Comparison of ENCODE assay signal across 16 cellular contexts in genomic region chr7:78279457-78279856, GRCh38.
DNase-seq lines count a peak whose midpoint lies in the region; ATAC-seq, FAIRE-seq and TF ChIP-seq lines count a peak whose summit lies in the region.
"Had no signal": no experiment of that assay in that cellular context is flagged by ENCODE, and none has a peak within 500 bp of the region (broad histone marks: within the 10 kb centered on the region; RNA-seq: fewer than 3 reads in every experiment).

No MANE protein-coding gene starts in this region.

- POLR2A ChIA-PET in IMR-90 (lab: Charles Lee; ENCODE audit: unreplicated experiment) = no interaction called here
- POLR2A ChIA-PET in CD4-positive, alpha-beta memory T cell (lab: Charles Lee; ENCODE audit: partially characterized antibody) = no interaction called here

- H3K4ac ChIP-seq in IMR-90 (ENCODE audit: low read depth, low read length) (peak overlapping the region; percentile 12), mesenchymal stem cell (ENCODE audit: low read depth in 1 of 2, low read length in 2 of 2) (peak overlapping the region in 1 of 2 experiments; percentile 7)

- peak overlapping the region; percentile 55; the same call in 1 of the 2 replicates for H3K23ac ChIP-seq in IMR-90 (ENCODE audit: low read depth, low read length)
- no peak overlapping the region for H3K23ac ChIP-seq in mesenchymal stem cell (ENCODE audit: low read length in 2 of 2)

- H2AFZ ChIP-seq in IMR-90 (replicated peaks; ENCODE audit: low read length, poor library complexity) (no peak overlapping the region), astrocyte (ENCODE audit: low read depth, low read length) (peak overlapping the region; percentile 49), mesenchymal stem cell (ENCODE audit: low read depth, low read length) (no peak overlapping the region)

- H3K27ac ChIP-seq in IMR-90 (ENCODE audit: insufficient read depth, low read length) = no peak overlapping the region
- H3K27ac ChIP-seq in astrocyte (ENCODE audit: low read depth, low read length) = no peak overlapping the region
- no peak overlapping the region for H3K27ac ChIP-seq in mesenchymal stem cell (ENCODE audit: low read length, poor library complexity, severe bottlenecking)
- H3K27ac ChIP-seq in CD4-positive, alpha-beta memory T cell (ENCODE audit: low read depth, low read length) = no peak overlapping the region
- H3K27ac ChIP-seq: C4-2B had no signal

- peaks cover 13% of the 10 kb centered on the region for H3K4me1 Mint-ChIP-seq in astrocyte (ENCODE audit: low read depth, unreplicated experiment)
- no peaks in the 10 kb centered on the region for H3K4me1 Mint-ChIP-seq in CD4-positive, alpha-beta memory T cell

- TF ChIP-seq CTCF in IMR-90 (conservative IDR thresholded peaks at IDR 0.05; ENCODE audit: low read depth, low read length) (no peak), astrocyte (IDR thresholded peaks at IDR 0.05; ENCODE audit: insufficient read depth, low read depth, low read length) (no peak)

- no peak overlapping the region for H3K4me3 ChIP-seq in IMR-90 (ENCODE audit: insufficient read depth, low read depth, low read length)
- H3K4me3 ChIP-seq in astrocyte (ENCODE audit: insufficient read depth, low read depth, low read length) = no peak overlapping the region
- H3K4me3 ChIP-seq in mesenchymal stem cell (ENCODE audit: insufficient read depth in 1 of 2, low read depth in 1 of 2, low read length in 2 of 2) = no peak overlapping the region
- no peak overlapping the region for H3K4me3 ChIP-seq in CD4-positive, alpha-beta memory T cell (ENCODE audit: low read length in 2 of 2)

- no TSS peak for BruUV-seq in IMR-90 (replicated peaks; lab: Mats Ljungman, UMichigan)

- H4K5ac ChIP-seq in IMR-90 (ENCODE audit: low read depth, low read length) = peak overlapping the region; percentile 27; the same call in 1 of the 2 replicates

- H3K36me3 ChIP-seq in IMR-90 (ENCODE audit: control insufficient read depth, insufficient read depth, low read length) = no peaks in the 10 kb centered on the region
- no peaks in the 10 kb centered on the region for H3K36me3 ChIP-seq in astrocyte (ENCODE audit: insufficient read depth, low read length)
- H3K36me3 ChIP-seq in mesenchymal stem cell (ENCODE audit: control insufficient read depth in 1 of 2, insufficient read depth in 2 of 2, low read depth in 1 of 2, low read length in 2 of 2) = no peaks in the 10 kb centered on the region
- H3K36me3 ChIP-seq in CD4-positive, alpha-beta memory T cell (ENCODE audit: insufficient read depth, low read length) = no peaks in the 10 kb centered on the region

- no peak for TF ChIP-seq RAD21 in IMR-90 (IDR thresholded peaks at IDR 0.05; ENCODE audit: low read length)

- peak overlapping the region; percentile 43; the same call in 2 of the 3 replicates for H2BK15ac ChIP-seq in IMR-90 (ENCODE audit: low read depth, low read length)
- H2BK15ac ChIP-seq in mesenchymal stem cell (ENCODE audit: low read depth, poor library complexity, severe bottlenecking) = no peak overlapping the region

- no CpG with 5 or more reads among the region's 1 CpG for WGBS in IMR-90 (ENCODE audit: extremely low coverage in 2 of 2, insufficient read length in 1 of 2), 2 experiments
- 100% methylated on average over 1 of the region's 1 CpG for WGBS in mesenchymal stem cell

- H4K20me1 ChIP-seq in IMR-90 (ENCODE audit: insufficient read depth, low read length) = no peaks in the 10 kb centered on the region
- H4K20me1 ChIP-seq in astrocyte (ENCODE audit: insufficient read depth, low read length) = no peaks in the 10 kb centered on the region

- no peak overlapping the region for H3K9ac ChIP-seq in IMR-90 (ENCODE audit: low read depth, low read length)
- peak overlapping the region; percentile 19 for H3K9ac ChIP-seq in astrocyte (ENCODE audit: low read length)
- H3K9ac ChIP-seq in mesenchymal stem cell (ENCODE audit: low read length) = peak overlapping the region; percentile 18

- peak overlapping the region; percentile 46 for H3K4me3 Mint-ChIP-seq in astrocyte (ENCODE audit: unreplicated experiment)
- no peak overlapping the region for H3K4me3 Mint-ChIP-seq in CD4-positive, alpha-beta memory T cell

- DNase-seq in ELF-1 (ENCODE audit: low read depth, low spot score) = peak; percentile 3
- no peak for DNase-seq in IMR-90
- no peak for DNase-seq in astrocyte (ENCODE audit: low read depth)
- peak; percentile 3 for DNase-seq in mesenchymal stem cell
- no peak for DNase-seq in cerebellum (ENCODE audit: low spot score)
- no peak for DNase-seq in CD4-positive, alpha-beta memory T cell
- no peak for DNase-seq in HTR-8/SVneo (ENCODE audit: insufficient read length, low spot score)
- DNase-seq: H7, Karpas-422, NCI-H1930, NCI-H446 treated with DMSO at 0.1 percent for 48 hours, NCI-H748 treated with DMSO at 0.1 percent for 48 hours had no signal

- peak overlapping the region; percentile 69; the same call in 1 of the 2 replicates for H2AK5ac ChIP-seq in IMR-90 (ENCODE audit: low read depth, low read length)
- no peak overlapping the region for H2AK5ac ChIP-seq in mesenchymal stem cell (ENCODE audit: low read length, severe bottlenecking)

- in situ Hi-C loops in IMR-90 (cut with MboI; ENCODE audit: low sequenced_read_pairs) = no loop called here

- CTCF ChIA-PET in IMR-90 (lab: Yijun Ruan, JAX) = interaction anchor here (0.5 to 0.9 kb wide), 2 partner anchors 15 to 361 kb away, joined by 3 read pairs; no protein-coding TSS in a partner anchor
- CTCF ChIA-PET in CD4-positive, alpha-beta memory T cell (lab: Charles Lee; ENCODE audit: partially characterized antibody) = no interaction called here

- H3K9me3 ChIP-seq in IMR-90 (ENCODE audit: control insufficient read depth, insufficient read depth, low read length) (no peaks in the 10 kb centered on the region), astrocyte (ENCODE audit: insufficient read depth, low read depth, low read length) (no peaks in the 10 kb centered on the region), mesenchymal stem cell (ENCODE audit: control insufficient read depth, low read length) (no peaks in the 10 kb centered on the region)
- H3K9me3 ChIP-seq in CD4-positive, alpha-beta memory T cell (ENCODE audit: control insufficient read depth in 1 of 2, low read length in 2 of 2) = no peaks in the 10 kb centered on the region

- H2AK9ac ChIP-seq in IMR-90 (replicated peaks; ENCODE audit: low read depth, low read length, poor library complexity) = peak overlapping the region; percentile 21

- peak overlapping the region; percentile 1 to 44; a peak in 2 of 4 replicates for H4K8ac ChIP-seq in IMR-90 (ENCODE audit: low read depth in 2 of 2, low read length in 2 of 2)
- H4K8ac ChIP-seq in mesenchymal stem cell (ENCODE audit: low read length) = no peak overlapping the region

- H2BK12ac ChIP-seq in mesenchymal stem cell (ENCODE audit: low read length in 2 of 2) = peak overlapping the region in 1 of 2 experiments; percentile 63

- no peaks in the 10 kb centered on the region for H3K27me3 ChIP-seq in IMR-90 (ENCODE audit: control insufficient read depth, insufficient read depth, low read length)
- H3K27me3 ChIP-seq in astrocyte (ENCODE audit: insufficient read depth, low read length) = no peaks in the 10 kb centered on the region
- no peaks in the 10 kb centered on the region for H3K27me3 ChIP-seq in mesenchymal stem cell (ENCODE audit: control insufficient read depth in 1 of 2, insufficient read depth in 1 of 2, low read length in 2 of 2)
- no peaks in the 10 kb centered on the region for H3K27me3 ChIP-seq in CD4-positive, alpha-beta memory T cell (ENCODE audit: insufficient read depth, low read length)

- no peaks in the 10 kb centered on the region for H3K27me3 Mint-ChIP-seq in astrocyte (ENCODE audit: low read depth, unreplicated experiment)
- H3K27me3 Mint-ChIP-seq in CD4-positive, alpha-beta memory T cell = no peaks in the 10 kb centered on the region

- H2BK5ac ChIP-seq in IMR-90 (ENCODE audit: low read depth, low read length, poor library complexity, severe bottlenecking) = peak overlapping the region; percentile 59
- H2BK5ac ChIP-seq in mesenchymal stem cell (ENCODE audit: low read depth, low read length, poor library complexity, severe bottlenecking) = no peak overlapping the region

- H3K4me1 ChIP-seq in IMR-90 (ENCODE audit: control insufficient read depth, insufficient read depth, low read length) (peaks cover 5% of the 10 kb centered on the region), astrocyte (ENCODE audit: insufficient read depth, low read length) (peaks cover 13% of the 10 kb centered on the region), mesenchymal stem cell (ENCODE audit: control insufficient read depth, insufficient read depth, low read depth, low read length) (no peaks in the 10 kb centered on the region)
- no peaks in the 10 kb centered on the region for H3K4me1 ChIP-seq in CD4-positive, alpha-beta memory T cell (ENCODE audit: insufficient read depth, low read length)

- no peaks in the 10 kb centered on the region for H3K79me2 ChIP-seq in astrocyte (ENCODE audit: insufficient read depth, low read length)

- H3K4me2 ChIP-seq in IMR-90 (ENCODE audit: low read depth, low read length) = no peak overlapping the region
- H3K4me2 ChIP-seq in astrocyte (ENCODE audit: low read length) = peak overlapping the region; percentile 50
- H3K4me2 ChIP-seq in mesenchymal stem cell (ENCODE audit: low read length, poor library complexity, severe bottlenecking) = no peak overlapping the region

- peak overlapping the region; percentile 5 for H2BK20ac ChIP-seq in IMR-90 (ENCODE audit: low read depth, low read length)

- H3K36me3 Mint-ChIP-seq in astrocyte (ENCODE audit: low read depth, unreplicated experiment) = no peaks in the 10 kb centered on the region
- H3K36me3 Mint-ChIP-seq in CD4-positive, alpha-beta memory T cell = no peaks in the 10 kb centered on the region

- H3K14ac ChIP-seq in IMR-90 (replicated peaks; ENCODE audit: low read depth, low read length) = peak overlapping the region; percentile 57; the same call in 1 of the 2 replicates
- no peak overlapping the region for H3K14ac ChIP-seq in mesenchymal stem cell (ENCODE audit: low read length in 2 of 2)

- H3K79me1 ChIP-seq in IMR-90 (ENCODE audit: low read depth in 1 of 2, low read length in 2 of 2) (no peaks in the 10 kb centered on the region), mesenchymal stem cell (replicated peaks; ENCODE audit: low read length, poor library complexity, severe bottlenecking) (no peaks in the 10 kb centered on the region)

- peaks cover 2% of the 10 kb centered on the region for H3K9me3 Mint-ChIP-seq in astrocyte (ENCODE audit: unreplicated experiment)
- peaks cover 0 to 3% (median 0%) of the 10 kb centered on the region in 8 donors for H3K9me3 Mint-ChIP-seq in CD4-positive, alpha-beta memory T cell

- H3K56ac ChIP-seq in IMR-90 (ENCODE audit: extremely low read depth, insufficient read depth, low read length) = no peak overlapping the region

- peak overlapping the region; percentile 29; the same call in 1 of the 2 replicates for H4K91ac ChIP-seq in IMR-90 (ENCODE audit: insufficient read depth, low read depth, low read length)
- H4K91ac ChIP-seq in mesenchymal stem cell (ENCODE audit: low read length) = no peak overlapping the region

- no peak for TF ChIP-seq POLR2A in IMR-90 (IDR thresholded peaks at IDR 0.05; ENCODE audit: low read depth, low read length)

- H3K27ac Mint-ChIP-seq in astrocyte (ENCODE audit: unreplicated experiment) = peak overlapping the region; percentile 73
- H3K27ac Mint-ChIP-seq in CD4-positive, alpha-beta memory T cell = no peak overlapping the region

- ATAC-seq in IMR-90 (ENCODE audit: low read depth) (peak; percentile 40), GM18858 (IDR thresholded peaks at IDR 0.05; ENCODE audit: unreplicated experiment) (no peak)
- ATAC-seq: Right ventricle myocardium inferior had no signal

- dilution Hi-C loops in IMR-90 (cut with HindIII; ENCODE audit: low sequenced_read_pairs, unreplicated experiment) = no loop called here

- intact Hi-C loops in IMR-90 (cut with micrococcal nuclease) = no loop called here
- intact Hi-C loops in CD4-positive, alpha-beta memory T cell (cut with micrococcal nuclease) = no loop called here

- H3K18ac ChIP-seq in IMR-90 (ENCODE audit: low read depth, low read length) (peak overlapping the region; percentile 46; the same call in 1 of the 2 replicates), mesenchymal stem cell (ENCODE audit: low read depth in 1 of 2, low read length in 2 of 2) (peak overlapping the region in 1 of 2 experiments; percentile 67)

- H2BK120ac ChIP-seq in IMR-90 (ENCODE audit: low read depth, low read length) (peak overlapping the region; percentile 43), mesenchymal stem cell (ENCODE audit: low read depth, low read length) (no peak overlapping the region)

- H3K9me1 ChIP-seq in IMR-90 (ENCODE audit: insufficient read depth, low read length) = peaks cover 7% of the 10 kb centered on the region

- FAIRE-seq in astrocyte (lab: Jason Lieb, UNC) = peak; percentile 17
- FAIRE-seq in HTR-8/SVneo (lab: Jason Lieb, UNC) = no peak
- FAIRE-seq: GM12892 had no signal

Comparison
In these comparisons a context has a peak if more than half of its experiments do, and no peak if none do; other contexts are left out.
1. DNase-seq: peak in ELF-1 (single experiment) and mesenchymal stem cell (single experiment); none in IMR-90 (single experiment), astrocyte (single experiment), cerebellum (single experiment), CD4-positive, alpha-beta memory T cell (0 of 5) and HTR-8/SVneo (single experiment).